Comparison of ENCODE assay signal across 10 cellular contexts in genomic region chr14:61512026-61512425, GRCh38.
DNase-seq lines count a peak whose midpoint lies in the region; ATAC-seq and TF ChIP-seq lines count a peak whose summit lies in the region.
"Had no signal": no experiment of that assay in that cellular context is flagged by ENCODE, and none has a peak within 500 bp of the region (broad histone marks: within the 10 kb centered on the region; RNA-seq: fewer than 3 reads in every experiment).

No MANE protein-coding gene starts in this region.

- H3K27me3 ChIP-seq in ACC112 (ENCODE audit: insufficient read depth, low read length): no peaks in the 10 kb centered on the region
- H3K27me3 ChIP-seq in body of pancreas: no peaks in the 10 kb centered on the region
- H3K27me3 ChIP-seq: MG63 had no signal

- H3K36me3 Mint-ChIP-seq in HFFc6 (ENCODE audit: low read depth) (no peaks in the 10 kb centered on the region), memory B cell (no peaks in the 10 kb centered on the region)

- peak overlapping the region; percentile 33; the same call in 1 of the 2 replicates for H3K27ac Mint-ChIP-seq in HFFc6
- peak overlapping the region; percentile 81 for H3K27ac Mint-ChIP-seq in memory B cell

- WGBS in body of pancreas, 2 donors: 47 to 51% methylated on average over 1 of the region's 1 CpG

- no peak overlapping the region for H3K4me3 Mint-ChIP-seq in HFFc6
- H3K4me3 Mint-ChIP-seq in memory B cell: no peak overlapping the region

- intact Hi-C loops in body of pancreas (cut with DNase I): no loop called here

- no peak for TF ChIP-seq POLR2A in body of pancreas (IDR thresholded peaks at IDR 0.05)

- H3K79me2 ChIP-seq in ACC112 (ENCODE audit: control insufficient read depth, insufficient read depth, low read length, unreplicated experiment): no peaks in the 10 kb centered on the region

- H3K4me1 Mint-ChIP-seq in HFFc6 (ENCODE audit: low read depth): peaks cover 39% of the 10 kb centered on the region
- peaks cover 28% of the 10 kb centered on the region for H3K4me1 Mint-ChIP-seq in memory B cell

- H2AFZ ChIP-seq in ACC112 (ENCODE audit: low read length, unreplicated experiment): no peak overlapping the region

- TF ChIP-seq CTCF in HFFc6 (IDR thresholded peaks at IDR 0.05) (no peak), body of pancreas (IDR thresholded peaks at IDR 0.05) (no peak)

- H3K4me1 ChIP-seq in ACC112 (ENCODE audit: control insufficient read depth, insufficient read depth, low read length, unreplicated experiment): peaks cover 49% of the 10 kb centered on the region
- peaks cover 54% of the 10 kb centered on the region for H3K4me1 ChIP-seq in body of pancreas

- no peak overlapping the region for H3K4me3 ChIP-seq in ACC112 (ENCODE audit: low read depth, low read length)
- no peak overlapping the region for H3K4me3 ChIP-seq in body of pancreas
- H3K4me3 ChIP-seq: MG63 had no signal

- no peak for DNase-seq in HFFc6
- peak in 1 of 4 donors; percentile 27 for DNase-seq in body of pancreas
- no peak for DNase-seq in memory B cell (ENCODE audit: low spot score in 2 of 2)
- no peak for DNase-seq in foreskin melanocyte
- no peak for DNase-seq in NCI-H510A treated with DMSO at 0.1 percent for 48 hours (lab: John Stamatoyannopoulos, UW)
- no peak for DNase-seq in NCI-H187 (lab: John Stamatoyannopoulos, UW)
- DNase-seq: DMS79 treated with DMSO at 0.1 percent for 48 hours, MG63 had no signal

- H3K36me3 ChIP-seq in ACC112 (ENCODE audit: insufficient read depth, low read length): no peaks in the 10 kb centered on the region
- H3K36me3 ChIP-seq in body of pancreas (replicated peaks in 1 of 2; ENCODE audit: insufficient read depth in 1 of 2, low read depth in 2 of 2): no peaks in the 10 kb centered on the region
- H3K36me3 ChIP-seq: MG63 had no signal

- H3K27ac ChIP-seq in ACC112 (ENCODE audit: low read depth, low read length) (peak overlapping the region; percentile 76), body of pancreas (peak overlapping the region in 3 of 4 donors; percentile 59 to 67 (median 61))

- H3K27me3 Mint-ChIP-seq in HFFc6 (ENCODE audit: insufficient read depth): peaks cover 2% of the 10 kb centered on the region; the same call in 1 of the 2 replicates
- H3K27me3 Mint-ChIP-seq in memory B cell: no peaks in the 10 kb centered on the region

- H3K9me3 Mint-ChIP-seq in HFFc6 (no peaks in the 10 kb centered on the region), memory B cell (no peaks in the 10 kb centered on the region)

- ATAC-seq in body of pancreas (peak; percentile 57), memory B cell (ENCODE audit: low read depth) (no peak), GM19452 (IDR thresholded peaks at IDR 0.05; ENCODE audit: unreplicated experiment) (no peak)

- H3K9me3 ChIP-seq in body of pancreas: no peaks in the 10 kb centered on the region
- H3K9me3 ChIP-seq: MG63 had no signal
